2 cellular contexts compared by ENCODE assay signal in genomic region chr2:236889791-236890704, GRCh38.
TF ChIP-seq lines count a peak whose summit lies in the region.

No MANE protein-coding gene starts in this region.

TF ChIP-seq in liver, 16 proteins besides CTCF, POLR2A, EP300 and RAD21:
- TF ChIP-seq, protein P1, sequence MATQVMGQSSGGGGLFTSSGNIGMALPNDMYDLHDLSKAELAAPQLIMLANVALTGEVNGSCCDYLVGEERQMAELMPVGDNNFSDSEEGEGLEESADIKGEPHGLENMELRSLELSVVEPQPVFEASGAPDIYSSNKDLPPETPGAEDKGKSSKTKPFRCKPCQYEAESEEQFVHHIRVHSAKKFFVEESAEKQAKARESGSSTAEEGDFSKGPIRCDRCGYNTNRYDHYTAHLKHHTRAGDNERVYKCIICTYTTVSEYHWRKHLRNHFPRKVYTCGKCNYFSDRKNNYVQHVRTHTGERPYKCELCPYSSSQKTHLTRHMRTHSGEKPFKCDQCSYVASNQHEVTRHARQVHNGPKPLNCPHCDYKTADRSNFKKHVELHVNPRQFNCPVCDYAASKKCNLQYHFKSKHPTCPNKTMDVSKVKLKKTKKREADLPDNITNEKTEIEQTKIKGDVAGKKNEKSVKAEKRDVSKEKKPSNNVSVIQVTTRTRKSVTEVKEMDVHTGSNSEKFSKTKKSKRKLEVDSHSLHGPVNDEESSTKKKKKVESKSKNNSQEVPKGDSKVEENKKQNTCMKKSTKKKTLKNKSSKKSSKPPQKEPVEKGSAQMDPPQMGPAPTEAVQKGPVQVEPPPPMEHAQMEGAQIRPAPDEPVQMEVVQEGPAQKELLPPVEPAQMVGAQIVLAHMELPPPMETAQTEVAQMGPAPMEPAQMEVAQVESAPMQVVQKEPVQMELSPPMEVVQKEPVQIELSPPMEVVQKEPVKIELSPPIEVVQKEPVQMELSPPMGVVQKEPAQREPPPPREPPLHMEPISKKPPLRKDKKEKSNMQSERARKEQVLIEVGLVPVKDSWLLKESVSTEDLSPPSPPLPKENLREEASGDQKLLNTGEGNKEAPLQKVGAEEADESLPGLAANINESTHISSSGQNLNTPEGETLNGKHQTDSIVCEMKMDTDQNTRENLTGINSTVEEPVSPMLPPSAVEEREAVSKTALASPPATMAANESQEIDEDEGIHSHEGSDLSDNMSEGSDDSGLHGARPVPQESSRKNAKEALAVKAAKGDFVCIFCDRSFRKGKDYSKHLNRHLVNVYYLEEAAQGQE (IDR thresholded peaks at IDR 0.05), result no peak
- TF ChIP-seq TAF1 (conservative IDR thresholded peaks at IDR 0.05) (no peak), GABPA (IDR thresholded peaks at IDR 0.05 in 1 of 2, conservative IDR thresholded peaks at IDR 0.05 in 1 of 2) (no peak), HNF4A (conservative IDR thresholded peaks at IDR 0.05) (no peak), FOXA2 (IDR thresholded peaks at IDR 0.05) (no peak), HNF4G (IDR thresholded peaks at IDR 0.05) (no peak), JUND (IDR thresholded peaks at IDR 0.05) (no peak), RXRA (IDR thresholded peaks at IDR 0.05) (no peak), ATF3 (IDR thresholded peaks at IDR 0.05) (no peak), EGR1 (IDR thresholded peaks at IDR 0.05; ENCODE audit: low read depth in 2 of 2) (no peak), SP1 (IDR thresholded peaks at IDR 0.05) (no peak)

TF ChIP-seq in HepG2, 621 proteins besides CTCF, POLR2A, EP300 and RAD21:
- TF ChIP-seq ZNF557 (CRISPR knock-in tag; IDR thresholded peaks at IDR 0.05), result no peak
- no peak for TF ChIP-seq SPEN (CRISPR knock-in tag; IDR thresholded peaks at IDR 0.05; ENCODE audit: low read depth)
- TF ChIP-seq, protein P2, sequence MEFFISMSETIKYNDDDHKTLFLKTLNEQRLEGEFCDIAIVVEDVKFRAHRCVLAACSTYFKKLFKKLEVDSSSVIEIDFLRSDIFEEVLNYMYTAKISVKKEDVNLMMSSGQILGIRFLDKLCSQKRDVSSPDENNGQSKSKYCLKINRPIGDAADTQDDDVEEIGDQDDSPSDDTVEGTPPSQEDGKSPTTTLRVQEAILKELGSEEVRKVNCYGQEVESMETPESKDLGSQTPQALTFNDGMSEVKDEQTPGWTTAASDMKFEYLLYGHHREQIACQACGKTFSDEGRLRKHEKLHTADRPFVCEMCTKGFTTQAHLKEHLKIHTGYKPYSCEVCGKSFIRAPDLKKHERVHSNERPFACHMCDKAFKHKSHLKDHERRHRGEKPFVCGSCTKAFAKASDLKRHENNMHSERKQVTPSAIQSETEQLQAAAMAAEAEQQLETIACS (CRISPR knock-in tag; IDR thresholded peaks at IDR 0.05), result no peak
- no peak for TF ChIP-seq ZNF343 (CRISPR knock-in tag; IDR thresholded peaks at IDR 0.05)
- no peak for TF ChIP-seq ZNF530 (CRISPR knock-in tag; IDR thresholded peaks at IDR 0.05; ENCODE audit: low read depth)
- TF ChIP-seq RCOR2 (CRISPR knock-in tag; IDR thresholded peaks at IDR 0.05), result no peak
- TF ChIP-seq IRF2 (CRISPR knock-in tag; IDR thresholded peaks at IDR 0.05), result no peak
- TF ChIP-seq NFYC (CRISPR knock-in tag; IDR thresholded peaks at IDR 0.05), result no peak
- no peak for TF ChIP-seq MAX (IDR thresholded peaks at IDR 0.05)
- TF ChIP-seq ZNF749 (CRISPR knock-in tag; IDR thresholded peaks at IDR 0.05; ENCODE audit: borderline replicate concordance), result no peak
- TF ChIP-seq SNAI1 (CRISPR knock-in tag; IDR thresholded peaks at IDR 0.05; ENCODE audit: borderline replicate concordance), result no peak
- TF ChIP-seq ZMAT3 (CRISPR knock-in tag; conservative IDR thresholded peaks at IDR 0.05), result no peak
- TF ChIP-seq ZNF30 (CRISPR knock-in tag; IDR thresholded peaks at IDR 0.05), result no peak
- TF ChIP-seq SNRNP70 (IDR thresholded peaks at IDR 0.05; ENCODE audit: low read depth, low read length), result no peak
- TF ChIP-seq, protein P3, sequence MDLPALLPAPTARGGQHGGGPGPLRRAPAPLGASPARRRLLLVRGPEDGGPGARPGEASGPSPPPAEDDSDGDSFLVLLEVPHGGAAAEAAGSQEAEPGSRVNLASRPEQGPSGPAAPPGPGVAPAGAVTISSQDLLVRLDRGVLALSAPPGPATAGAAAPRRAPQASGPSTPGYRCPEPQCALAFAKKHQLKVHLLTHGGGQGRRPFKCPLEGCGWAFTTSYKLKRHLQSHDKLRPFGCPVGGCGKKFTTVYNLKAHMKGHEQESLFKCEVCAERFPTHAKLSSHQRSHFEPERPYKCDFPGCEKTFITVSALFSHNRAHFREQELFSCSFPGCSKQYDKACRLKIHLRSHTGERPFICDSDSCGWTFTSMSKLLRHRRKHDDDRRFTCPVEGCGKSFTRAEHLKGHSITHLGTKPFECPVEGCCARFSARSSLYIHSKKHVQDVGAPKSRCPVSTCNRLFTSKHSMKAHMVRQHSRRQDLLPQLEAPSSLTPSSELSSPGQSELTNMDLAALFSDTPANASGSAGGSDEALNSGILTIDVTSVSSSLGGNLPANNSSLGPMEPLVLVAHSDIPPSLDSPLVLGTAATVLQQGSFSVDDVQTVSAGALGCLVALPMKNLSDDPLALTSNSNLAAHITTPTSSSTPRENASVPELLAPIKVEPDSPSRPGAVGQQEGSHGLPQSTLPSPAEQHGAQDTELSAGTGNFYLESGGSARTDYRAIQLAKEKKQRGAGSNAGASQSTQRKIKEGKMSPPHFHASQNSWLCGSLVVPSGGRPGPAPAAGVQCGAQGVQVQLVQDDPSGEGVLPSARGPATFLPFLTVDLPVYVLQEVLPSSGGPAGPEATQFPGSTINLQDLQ (CRISPR knock-in tag; IDR thresholded peaks at IDR 0.05), result no peak
- no peak for TF ChIP-seq MLX (CRISPR knock-in tag; IDR thresholded peaks at IDR 0.05)
- TF ChIP-seq CERS6 (CRISPR knock-in tag; IDR thresholded peaks at IDR 0.05), result no peak
TF ChIP-seq in HepG2: peak in this region for 0.
